Comparison of ENCODE assay signal across 30 cellular contexts in the genomic region with DNA sequence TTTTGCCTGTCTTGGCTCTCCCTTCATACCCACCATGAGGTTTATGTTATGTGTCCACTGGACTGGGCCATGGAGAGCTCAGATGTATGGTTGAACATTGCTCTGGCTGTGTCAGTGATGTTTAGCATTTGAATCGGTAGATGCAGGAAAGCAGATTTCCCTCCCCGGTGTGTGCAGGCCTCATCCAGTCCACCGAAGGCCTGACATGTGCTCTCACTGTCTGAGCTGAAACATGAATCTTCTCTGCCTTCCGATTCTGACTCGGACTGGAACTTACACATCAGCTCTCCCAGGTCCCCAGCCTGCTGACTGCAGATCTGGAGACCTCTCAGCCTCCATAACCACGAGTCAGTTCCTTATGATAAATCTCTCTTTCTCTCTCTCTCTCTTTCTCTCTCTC.
"Had no signal": no experiment of that assay in that cellular context is flagged by ENCODE, and none has a peak within 500 bp of the region (broad histone marks: within the 10 kb centered on the region; RNA-seq: fewer than 3 reads in every experiment).

No MANE protein-coding gene starts in this region.

- H3K4me3 Mint-ChIP-seq: activated naive CD8-positive, alpha-beta T cell; activated T-helper 17 cell treated with anti-CD3 and anti-CD28 coated beads, Interleukin-2, amount 50 U/mL, for 72 hours; memory B cell; stimulated activated memory B cell treated with anti-CD40 and anti-IgM and Interleukin-4, amounts not matched to agents 10 μg/mL and 1 μg/mL and 100 μg/mL, for 72 hours; T-cell; T-helper 2 cell treated with Interferon-gamma antibody and Interleukin-4, amounts not matched to agents 5 μg/mL and 100 μg/mL, for 36 hours had no signal

- H3K4me1 ChIP-seq: adrenal gland, ascending aorta, stomach had no signal

- H3K4me3 ChIP-seq: adrenal gland, ascending aorta, mucosa of descending colon, stomach had no signal

- H3K27ac ChIP-seq: adrenal gland, ascending aorta, brain microvascular endothelial cell, stomach, VCaP had no signal

- ATAC-seq: activated CD4-positive, CD25-positive, alpha-beta regulatory T cell treated with anti-CD3 and anti-CD28 coated beads, Interleukin-2, amount 50 U/mL, for 24 hours; activated T-helper 17 cell treated with anti-CD3 and anti-CD28 coated beads, Interleukin-2, amount 50 U/mL, for 72 hours; left ventricle myocardium superior; mucosa of descending colon; sciatic nerve; SK-N-SH treated with all-trans-retinoic acid at 6 μM for 48 hours; stimulated activated memory B cell treated with anti-CD40 and anti-IgM and Interleukin-4, amounts not matched to agents 10 μg/mL and 1 μg/mL and 100 μg/mL, for 72 hours; T-cell had no signal

- H3K27ac Mint-ChIP-seq: activated naive CD8-positive, alpha-beta T cell; activated T-helper 17 cell treated with anti-CD3 and anti-CD28 coated beads, Interleukin-2, amount 50 U/mL, for 72 hours; memory B cell; stimulated activated memory B cell treated with anti-CD40 and anti-IgM and Interleukin-4, amounts not matched to agents 10 μg/mL and 1 μg/mL and 100 μg/mL, for 72 hours; T-cell; T-helper 2 cell treated with Interferon-gamma antibody and Interleukin-4, amounts not matched to agents 5 μg/mL and 100 μg/mL, for 36 hours had no signal

- H3K27me3 ChIP-seq: adrenal gland, ascending aorta, brain microvascular endothelial cell had no signal

- DNase-seq: activated CD4-positive, alpha-beta T cell treated with anti-CD3 and anti-CD28 coated beads, Interleukin-2, amount 50 U/mL, for 1 hour; activated naive CD4-positive, alpha-beta T cell; activated T-cell treated with anti-CD3 and anti-CD28 coated beads, Interleukin-2, amount 50 U/mL, for 1 hour; brain microvascular endothelial cell; caudate nucleus; dermis blood vessel endothelial cell; effector CD8-positive, alpha-beta T cell; erythroblast; foreskin melanocyte; kidney glomerular epithelial cell; left ventricle myocardium superior; mucosa of descending colon; occipital lobe; posterior cingulate gyrus; small intestine; stimulated activated CD4-positive, alpha-beta T cell treated with anti-CD3 and anti-CD28 coated beads, Interleukin-15, amount 100 ng/mL, for 24 hours; stomach; T-cell; trophoblast cell had no signal

- H3K9me3 ChIP-seq: adrenal gland, ascending aorta, mucosa of descending colon, stomach had no signal

- H3K36me3 ChIP-seq: adrenal gland, ascending aorta, brain microvascular endothelial cell, stomach had no signal

- H3K4me1 Mint-ChIP-seq: activated T-helper 17 cell treated with anti-CD3 and anti-CD28 coated beads, Interleukin-2, amount 50 U/mL, for 72 hours; memory B cell; stimulated activated memory B cell treated with anti-CD40 and anti-IgM and Interleukin-4, amounts not matched to agents 10 μg/mL and 1 μg/mL and 100 μg/mL, for 72 hours; T-cell had no signal

- H3K9me3 Mint-ChIP-seq: activated T-helper 17 cell treated with anti-CD3 and anti-CD28 coated beads, Interleukin-2, amount 50 U/mL, for 72 hours; T-cell; T-helper 2 cell treated with Interferon-gamma antibody and Interleukin-4, amounts not matched to agents 5 μg/mL and 100 μg/mL, for 36 hours had no signal

- H3K36me3 Mint-ChIP-seq: activated naive CD8-positive, alpha-beta T cell; memory B cell; stimulated activated memory B cell treated with anti-CD40 and anti-IgM and Interleukin-4, amounts not matched to agents 10 μg/mL and 1 μg/mL and 100 μg/mL, for 72 hours; T-cell had no signal
